Comparison of ENCODE assay signal across 9 cellular contexts in genomic region chr21:20443558-20444155, GRCh38.
DNase-seq lines count a peak whose midpoint lies in the region; ATAC-seq and TF ChIP-seq lines count a peak whose summit lies in the region.
"Had no signal": no experiment of that assay in that cellular context is flagged by ENCODE, and none has a peak within 500 bp of the region (broad histone marks: within the 10 kb centered on the region; RNA-seq: fewer than 3 reads in every experiment).

No MANE protein-coding gene starts in this region.

- CTCF ChIA-PET in A673 (lab: Charles Lee): interaction anchor here (0.5 kb wide), 2 partner anchors 236 to 447 kb away, joined by 3 to 4 read pairs; no protein-coding TSS in a partner anchor

- H3K9me3 ChIP-seq in A673 (ENCODE audit: low read depth, low read length, poor library complexity, severe bottlenecking): no peaks in the 10 kb centered on the region
- no peaks in the 10 kb centered on the region for H3K9me3 ChIP-seq in sigmoid colon

- BruUV-seq in A673 (replicated peaks; lab: Mats Ljungman, UMichigan): no TSS peak

- H3K27me3 ChIP-seq in A673 (replicated peaks; ENCODE audit: insufficient read depth, low read depth, low read length, poor library complexity) (no peaks in the 10 kb centered on the region), foreskin keratinocyte (no peaks in the 10 kb centered on the region), sigmoid colon (no peaks in the 10 kb centered on the region)

- H3K4me3 ChIP-seq in A673 (ENCODE audit: low read depth, low read length, poor library complexity, severe bottlenecking): no peak overlapping the region
- H3K4me3 ChIP-seq in sigmoid colon: no peak overlapping the region

- DNase-seq in A673 (ENCODE audit: low spot score) (peak; percentile 6), GDM1 (lab: John Stamatoyannopoulos, UW) (peak; percentile 7), NCI-H748 (lab: John Stamatoyannopoulos, UW; ENCODE audit: unreplicated experiment) (peak; percentile 67), foreskin keratinocyte (no peak), sigmoid colon (no peak), occipital lobe (lab: John Stamatoyannopoulos, UW) (no peak), posterior vena cava (ENCODE audit: low spot score) (no peak)
- no peak for DNase-seq in stimulated activated CD4-positive, alpha-beta T cell treated with anti-CD3 and anti-CD28 coated beads, Interleukin-4, amount 100 ng/mL, for 1 hour
- DNase-seq: activated T-cell treated with anti-CD3 and anti-CD28 coated beads, Interleukin-2, amount 50 U/mL, for 24 hours had no signal

- ATAC-seq in foreskin keratinocyte: no peak

- intact Hi-C loops in A673 (cut with micrococcal nuclease; ENCODE audit: unreplicated experiment) (no loop called here), sigmoid colon (cut with DNase I) (no loop called here), posterior vena cava (cut with DNase I) (no loop called here)

- POLR2A ChIA-PET in A673 (lab: Charles Lee; ENCODE audit: low non-redundant PET): no interaction called here

- WGBS in sigmoid colon, 2 donors: 64 to 65% methylated on average over 13 of the region's 13 CpGs

- H3K36me3 ChIP-seq in A673 (ENCODE audit: insufficient read depth, low read length, poor library complexity, severe bottlenecking) (no peaks in the 10 kb centered on the region), sigmoid colon (no peaks in the 10 kb centered on the region)

- TF ChIP-seq CTCF in A673 (conservative IDR thresholded peaks at IDR 0.05; ENCODE audit: low read depth, low read length) (peak; percentile 58), foreskin keratinocyte (conservative IDR thresholded peaks at IDR 0.05) (peak; percentile 45), sigmoid colon (IDR thresholded peaks at IDR 0.05) (peak in 1 of 4 experiments; percentile 29)

- H3K27ac ChIP-seq in A673 (ENCODE audit: low read depth, low read length, poor library complexity, severe bottlenecking) (no peak overlapping the region), foreskin keratinocyte (no peak overlapping the region), sigmoid colon (no peak overlapping the region)

- TF ChIP-seq POLR2A in sigmoid colon (IDR thresholded peaks at IDR 0.05): no peak

- H3K4me1 ChIP-seq in A673 (ENCODE audit: insufficient read depth, low read length, poor library complexity, severe bottlenecking): no peaks in the 10 kb centered on the region
- H3K4me1 ChIP-seq in foreskin keratinocyte: no peaks in the 10 kb centered on the region
- H3K4me1 ChIP-seq in sigmoid colon: no peaks in the 10 kb centered on the region

- TF ChIP-seq EP300 in sigmoid colon (IDR thresholded peaks at IDR 0.05): no peak

Comparison
In these comparisons a context has a peak if more than half of its experiments do, and no peak if none do; other contexts are left out.
1. DNase-seq: peak in A673 (single experiment), GDM1 (single experiment) and NCI-H748 (single experiment); none in foreskin keratinocyte (0 of 2), sigmoid colon (single experiment), occipital lobe (single experiment), posterior vena cava (single experiment) and stimulated activated CD4-positive, alpha-beta T cell treated with anti-CD3 and anti-CD28 coated beads, Interleukin-4, amount 100 ng/mL, for 1 hour (single experiment).